In the genomic region with DNA sequence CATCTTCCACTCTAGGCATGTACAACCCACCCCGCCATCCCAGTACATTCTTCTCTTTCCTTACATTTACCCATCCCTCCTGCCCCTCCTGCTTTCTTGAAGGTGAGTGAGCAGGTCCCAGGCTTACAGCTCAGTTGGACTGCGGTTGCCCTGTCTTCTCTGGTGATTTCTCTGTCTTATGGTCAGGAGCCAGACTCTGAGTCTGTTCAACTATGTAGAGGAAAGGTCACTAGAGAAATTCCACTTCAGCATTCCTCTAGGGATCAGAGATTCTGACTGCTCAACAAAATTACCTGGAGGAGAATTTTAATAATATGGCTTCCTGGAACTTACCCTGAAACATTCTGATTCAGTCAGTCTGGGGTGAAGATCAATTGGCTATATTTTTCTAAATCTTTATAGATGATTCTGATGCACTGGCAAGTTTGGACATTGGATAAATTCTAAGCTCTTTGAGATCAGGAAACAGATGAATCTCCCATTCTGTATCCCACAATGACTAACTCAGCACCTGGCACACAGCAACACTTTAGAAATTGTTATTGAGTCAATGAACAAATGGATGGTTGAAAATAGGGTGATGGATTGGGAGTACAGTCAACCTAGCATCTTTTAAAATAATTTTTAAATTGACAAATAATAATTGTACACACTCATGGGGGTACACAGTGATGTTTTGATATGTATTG, we compare ENCODE assay signal across 13 cellular contexts.
DNase-seq lines count a peak whose midpoint lies in the region; ATAC-seq and TF ChIP-seq lines count a peak whose summit lies in the region.
"Had no signal": no experiment of that assay in that cellular context is flagged by ENCODE, and none has a peak within 500 bp of the region (broad histone marks: within the 10 kb centered on the region; RNA-seq: fewer than 3 reads in every experiment).

No MANE protein-coding gene starts in this region.

- POLR2A ChIA-PET in PC-3 (lab: Charles Lee; ENCODE audit: unreplicated experiment), result interaction anchor here (0.5 to 1.4 kb wide), 8 partner anchors 13 to 272 kb away, joined by 3 to 6 read pairs (median 4); partner anchors contain the start of gene HIF1A
- POLR2A ChIA-PET in activated CD4-positive, alpha-beta T cell treated with anti-CD3 and anti-CD28 coated beads, Interleukin-2, amount 10 ng/mL, durations not matched to agents 7 days and 5 days (lab: Charles Lee), result no interaction called here
- POLR2A ChIA-PET in HEK293T (lab: Yijun Ruan, JAX), result no interaction called here

- no peaks in the 10 kb centered on the region for H4K20me1 ChIP-seq in PC-3 (ENCODE audit: low read length)

- peaks cover 31% of the 10 kb centered on the region for H3K4me1 Mint-ChIP-seq in progenitor cell of endocrine pancreas (ENCODE audit: low read depth)
- H3K4me1 Mint-ChIP-seq in activated CD4-positive, alpha-beta T cell treated with anti-CD3 and anti-CD28 coated beads, Interleukin-2, amount 10 ng/mL, durations not matched to agents 7 days and 5 days, result peaks cover 71% of the 10 kb centered on the region

- peak; percentile 65 for DNase-seq in Daoy (ENCODE audit: low read depth)
- peak; percentile 78 for DNase-seq in PC-3
- no peak for DNase-seq in epithelial cell of prostate (ENCODE audit: low read depth, low spot score)
- no peak for DNase-seq in progenitor cell of endocrine pancreas (ENCODE audit: low spot score, unreplicated experiment)
- no peak for DNase-seq in DMS53 (lab: John Stamatoyannopoulos, UW)
- DNase-seq in activated CD4-positive, alpha-beta T cell treated with anti-CD3 and anti-CD28 coated beads, Interleukin-2, amount 10 ng/mL, durations not matched to agents 7 days and 5 days, result no peak
- DNase-seq in HEK293T (ENCODE audit: extremely low spot score), result no peak
- DNase-seq: anterior cingulate cortex, H9, NCI-H1105 treated with DMSO at 0.1 percent for 48 hours had no signal

- H3K27ac Mint-ChIP-seq in progenitor cell of endocrine pancreas, result peak overlapping the region; percentile 65
- H3K27ac Mint-ChIP-seq in activated CD4-positive, alpha-beta T cell treated with anti-CD3 and anti-CD28 coated beads, Interleukin-2, amount 10 ng/mL, durations not matched to agents 7 days and 5 days, result no peak overlapping the region
- H3K27ac Mint-ChIP-seq: H9 had no signal

- CTCF ChIA-PET in PC-3 (lab: Charles Lee), result no interaction called here
- CTCF ChIA-PET in activated CD4-positive, alpha-beta T cell treated with anti-CD3 and anti-CD28 coated beads, Interleukin-2, amount 10 ng/mL, durations not matched to agents 7 days and 5 days (lab: Charles Lee), result interaction anchor here (0.8 to 1.4 kb wide), 3 partner anchors 9 to 30 kb away, joined by 3 to 4 read pairs (median 3); no protein-coding TSS in a partner anchor
- CTCF ChIA-PET in HEK293T (lab: Yijun Ruan, JAX), result interaction anchor here (0.9 kb wide), 1 partner anchor 22 kb away, joined by 3 read pairs; no protein-coding TSS in a partner anchor

- peak overlapping the region; percentile 96 for H3K27ac ChIP-seq in PC-3 (ENCODE audit: low read length)
- peak overlapping the region; percentile 99 for H3K27ac ChIP-seq in epithelial cell of prostate

- no peak overlapping the region for H3K4me3 Mint-ChIP-seq in progenitor cell of endocrine pancreas (ENCODE audit: low read depth)
- H3K4me3 Mint-ChIP-seq in activated CD4-positive, alpha-beta T cell treated with anti-CD3 and anti-CD28 coated beads, Interleukin-2, amount 10 ng/mL, durations not matched to agents 7 days and 5 days, result no peak overlapping the region
- H3K4me3 Mint-ChIP-seq: H9, memory B cell had no signal

- H3K36me3 ChIP-seq in PC-3 (ENCODE audit: low read depth, low read length), result no peaks in the 10 kb centered on the region

- no peak overlapping the region for H2AFZ ChIP-seq in PC-3 (ENCODE audit: low read length)

- BruUV-seq in PC-3 (replicated peaks; lab: Mats Ljungman, UMichigan), result no TSS peak

- H3K4me2 ChIP-seq in PC-3 (ENCODE audit: low read length), result peak overlapping the region; percentile 70

- no peaks in the 10 kb centered on the region for H3K36me3 Mint-ChIP-seq in progenitor cell of endocrine pancreas (ENCODE audit: insufficient read depth)
- peaks cover 12% of the 10 kb centered on the region for H3K36me3 Mint-ChIP-seq in activated CD4-positive, alpha-beta T cell treated with anti-CD3 and anti-CD28 coated beads, Interleukin-2, amount 10 ng/mL, durations not matched to agents 7 days and 5 days (ENCODE audit: low read depth)
- H3K36me3 Mint-ChIP-seq: memory B cell had no signal

- H3F3A ChIP-seq in PC-3 (ENCODE audit: low read length, unreplicated experiment), result peaks cover 26% of the 10 kb centered on the region

- no peak for ATAC-seq in PC-3
- ATAC-seq in GM21360 (IDR thresholded peaks at IDR 0.05; ENCODE audit: unreplicated experiment), result no peak
- ATAC-seq: Panc1 had no signal

- peaks cover 26% of the 10 kb centered on the region for H3K27me3 Mint-ChIP-seq in progenitor cell of endocrine pancreas
- H3K27me3 Mint-ChIP-seq in activated CD4-positive, alpha-beta T cell treated with anti-CD3 and anti-CD28 coated beads, Interleukin-2, amount 10 ng/mL, durations not matched to agents 7 days and 5 days, result peaks cover 3% of the 10 kb centered on the region
- H3K27me3 Mint-ChIP-seq: memory B cell had no signal

- peak overlapping the region; percentile 94 for H3K9ac ChIP-seq in PC-3 (ENCODE audit: low read length)

- H3K9me3 ChIP-seq in PC-3 (ENCODE audit: low read length), result no peaks in the 10 kb centered on the region

- intact Hi-C loops in PC-3 (cut with micrococcal nuclease), result loop anchor here (2.0 to 10.0 kb wide), 2 partner anchors 36 to 438 kb away; no protein-coding TSS in a partner anchor

- peak overlapping the region; percentile 28; the same call in 1 of the 2 replicates for H3K4me3 ChIP-seq in PC-3 (ENCODE audit: low read length)

- TF ChIP-seq CTCF in PC-3 (conservative IDR thresholded peaks at IDR 0.05; ENCODE audit: low read depth, low read length) (no peak), progenitor cell of endocrine pancreas (IDR thresholded peaks at IDR 0.05; ENCODE audit: unreplicated experiment) (no peak)

- H3K27me3 ChIP-seq in PC-3 (ENCODE audit: low read length), result no peaks in the 10 kb centered on the region

- peaks cover 97% of the 10 kb centered on the region for H3K4me1 ChIP-seq in PC-3 (ENCODE audit: insufficient read depth, low read length)

- no peaks in the 10 kb centered on the region for H3K9me2 ChIP-seq in PC-3 (replicated peaks; ENCODE audit: low read length)

- no peaks in the 10 kb centered on the region for H3K9me3 Mint-ChIP-seq in progenitor cell of endocrine pancreas (ENCODE audit: low read depth)
- H3K9me3 Mint-ChIP-seq in activated CD4-positive, alpha-beta T cell treated with anti-CD3 and anti-CD28 coated beads, Interleukin-2, amount 10 ng/mL, durations not matched to agents 7 days and 5 days, result peaks cover 8% of the 10 kb centered on the region
- H3K9me3 Mint-ChIP-seq: H9, memory B cell had no signal

- H3K79me2 ChIP-seq in PC-3 (ENCODE audit: low read length), result peaks cover 20% of the 10 kb centered on the region

TF ChIP-seq in HEK293T, 16 proteins besides CTCF, POLR2A, EP300 and RAD21:
- no peak for TF ChIP-seq ZNF384 (IDR thresholded peaks at IDR 0.05)
- TF ChIP-seq BHLHE40 (IDR thresholded peaks at IDR 0.05; ENCODE audit: borderline replicate concordance), result no peak
- no peak for TF ChIP-seq FOXM1 (IDR thresholded peaks at IDR 0.05; ENCODE audit: borderline replicate concordance)
- no peak for TF ChIP-seq FOXA1 (IDR thresholded peaks at IDR 0.05)
- TF ChIP-seq HDGF (IDR thresholded peaks at IDR 0.05; ENCODE audit: borderline replicate concordance), result no peak
- no peak for TF ChIP-seq PKNOX1 (IDR thresholded peaks at IDR 0.05)
- no peak for TF ChIP-seq TARDBP (IDR thresholded peaks at IDR 0.05)
- no peak for TF ChIP-seq FOXK2 (IDR thresholded peaks at IDR 0.05)
- no peak for TF ChIP-seq CTBP1 (IDR thresholded peaks at IDR 0.05; ENCODE audit: borderline replicate concordance)
- TF ChIP-seq SP1 (IDR thresholded peaks at IDR 0.05), result no peak
TF ChIP-seq in HEK293T: peak in this region for 0.

Comparison
In these comparisons a context has a peak if more than half of its experiments do, and no peak if none do; other contexts are left out.
1. DNase-seq: peak in Daoy (single experiment) and PC-3 (single experiment); none in epithelial cell of prostate (single experiment), progenitor cell of endocrine pancreas (single experiment), DMS53 (single experiment), activated CD4-positive, alpha-beta T cell treated with anti-CD3 and anti-CD28 coated beads, Interleukin-2, amount 10 ng/mL, durations not matched to agents 7 days and 5 days (single experiment) and HEK293T (single experiment).